Comparison of ENCODE assay signal across 9 cellular contexts in the genomic region with DNA sequence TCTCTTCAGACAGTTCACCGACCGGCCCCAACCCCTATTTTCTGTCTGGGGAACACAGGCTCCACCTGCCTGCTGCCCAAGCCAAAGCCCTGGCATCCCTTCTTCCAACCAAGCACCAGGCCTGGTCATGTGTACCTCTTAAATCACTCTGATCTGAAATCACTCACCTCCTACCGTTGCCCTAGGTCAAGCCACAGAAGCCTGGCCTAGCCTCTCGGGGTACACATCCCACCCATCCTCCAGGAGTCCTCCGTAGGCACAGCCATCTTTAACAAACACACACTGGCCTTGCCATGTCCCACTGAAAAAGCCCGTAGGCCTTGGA.
A peak's percentile ranks its signal among the peaks of the same experiment; 100 is the strongest.
DNase-seq lines count a peak whose midpoint lies in the region; ATAC-seq and TF ChIP-seq lines count a peak whose summit lies in the region.
"Had no signal": no experiment of that assay in that cellular context is flagged by ENCODE, and none has a peak within 500 bp of the region (broad histone marks: within the 10 kb centered on the region; RNA-seq: fewer than 3 reads in every experiment).

No MANE protein-coding gene starts in this region.

- H2AFZ ChIP-seq in neural cell (ENCODE audit: low read depth, low read length), result peak overlapping the region; percentile 73

- no peaks in the 10 kb centered on the region for H3K36me3 ChIP-seq in neural cell (ENCODE audit: insufficient read depth, low read length)

- H3K27me3 ChIP-seq in neural cell (ENCODE audit: insufficient read depth, low read depth, low read length), result no peaks in the 10 kb centered on the region

- no peak for TF ChIP-seq CTCF in Calu3 (IDR thresholded peaks at IDR 0.05; ENCODE audit: unreplicated experiment)
- no peak for TF ChIP-seq CTCF in neural cell (IDR thresholded peaks at IDR 0.05; ENCODE audit: poor library complexity, severe bottlenecking)

- no peaks in the 10 kb centered on the region for H3K9me3 ChIP-seq in neural cell (ENCODE audit: low read length)

- peaks cover 15% of the 10 kb centered on the region for H3K36me3 Mint-ChIP-seq in Calu3 (ENCODE audit: insufficient read depth, unreplicated experiment)

- ATAC-seq in HG03196 (IDR thresholded peaks at IDR 0.05; ENCODE audit: unreplicated experiment), result peak; percentile 12

- intact Hi-C loops in Calu3 (cut with micrococcal nuclease; ENCODE audit: unreplicated experiment), result loop anchor here (2.0 to 5.0 kb wide), 3 partner anchors 28 to 96 kb away; no protein-coding TSS in a partner anchor

- peak overlapping the region; percentile 81 for H3K27ac ChIP-seq in cingulate gyrus (ENCODE audit: low read depth, low read length)
- H3K27ac ChIP-seq in neural cell (ENCODE audit: low read length), result peak overlapping the region; percentile 92

- no peaks in the 10 kb centered on the region for H3K9me3 Mint-ChIP-seq in Calu3 (ENCODE audit: low read depth, unreplicated experiment)

- H3K27ac Mint-ChIP-seq in Calu3 (ENCODE audit: unreplicated experiment), result peak overlapping the region; percentile 95

- H4K20me1 ChIP-seq in neural cell (ENCODE audit: insufficient read depth), result no peaks in the 10 kb centered on the region

- H3K4me3 Mint-ChIP-seq in Calu3 (ENCODE audit: low read depth, unreplicated experiment), result peak overlapping the region; percentile 39

- BruUV-seq in Calu3 (replicated peaks; lab: Mats Ljungman, UMichigan), result no TSS peak

- peak overlapping the region; percentile 67 for H3K9ac ChIP-seq in neural cell (ENCODE audit: low read length)

- H3K4me1 Mint-ChIP-seq in Calu3 (ENCODE audit: low read depth, unreplicated experiment), result peaks cover 52% of the 10 kb centered on the region

- no peak overlapping the region for H3K4me2 ChIP-seq in neural cell (ENCODE audit: low read length)

- no peaks in the 10 kb centered on the region for H3K79me2 ChIP-seq in neural cell (replicated peaks; ENCODE audit: insufficient read depth, low read length)

- no peaks in the 10 kb centered on the region for H3F3A ChIP-seq in neural cell (ENCODE audit: insufficient read depth, low read length, poor library complexity, severe bottlenecking)

- TF ChIP-seq RAD21 in neural cell (conservative IDR thresholded peaks at IDR 0.05), result no peak

- no peak for TF ChIP-seq EP300 in neural cell (conservative IDR thresholded peaks at IDR 0.05; ENCODE audit: poor library complexity, severe bottlenecking)

- CTCF ChIA-PET in Calu3 (lab: Charles Lee), result interaction anchor here (1.4 to 1.9 kb wide), 4 partner anchors 27 to 124 kb away, joined by 3 to 14 read pairs (median 8); no protein-coding TSS in a partner anchor

- H3K9me2 ChIP-seq in neural cell (ENCODE audit: insufficient read depth, low read length), result no peaks in the 10 kb centered on the region

- H3K4me3 ChIP-seq in neural cell (ENCODE audit: low read length), result peak overlapping the region; percentile 48

- H3K27me3 Mint-ChIP-seq in Calu3 (ENCODE audit: unreplicated experiment), result no peaks in the 10 kb centered on the region

- DNase-seq in Calu3 (no peak), foreskin melanocyte (no peak), cerebellar nuclear complex (lab: John Stamatoyannopoulos, UW) (no peak)
- DNase-seq in activated CD4-positive, CD25-positive, alpha-beta regulatory T cell treated with anti-CD3 and anti-CD28 coated beads, Interleukin-2, amount 50 U/mL, for 72 hours, result no peak
- DNase-seq in effector CD8-positive, alpha-beta T cell (lab: John Stamatoyannopoulos, UW), result no peak
- DNase-seq: SW 1271 had no signal

TF ChIP-seq in neural cell, 6 proteins besides CTCF, POLR2A, EP300 and RAD21:
- TF ChIP-seq EZH2 (IDR thresholded peaks at IDR 0.05; ENCODE audit: borderline replicate concordance, insufficient read depth, low read length, poor library complexity, severe bottlenecking) (no peak), MXI1 (conservative IDR thresholded peaks at IDR 0.05; ENCODE audit: poor library complexity, severe bottlenecking) (no peak), TAF1 (IDR thresholded peaks at IDR 0.05; ENCODE audit: low read depth) (no peak), SMC3 (conservative IDR thresholded peaks at IDR 0.05; ENCODE audit: poor library complexity) (no peak), POLR2AphosphoS5 (IDR thresholded peaks at IDR 0.05) (no peak)
- TF ChIP-seq, protein P1, sequence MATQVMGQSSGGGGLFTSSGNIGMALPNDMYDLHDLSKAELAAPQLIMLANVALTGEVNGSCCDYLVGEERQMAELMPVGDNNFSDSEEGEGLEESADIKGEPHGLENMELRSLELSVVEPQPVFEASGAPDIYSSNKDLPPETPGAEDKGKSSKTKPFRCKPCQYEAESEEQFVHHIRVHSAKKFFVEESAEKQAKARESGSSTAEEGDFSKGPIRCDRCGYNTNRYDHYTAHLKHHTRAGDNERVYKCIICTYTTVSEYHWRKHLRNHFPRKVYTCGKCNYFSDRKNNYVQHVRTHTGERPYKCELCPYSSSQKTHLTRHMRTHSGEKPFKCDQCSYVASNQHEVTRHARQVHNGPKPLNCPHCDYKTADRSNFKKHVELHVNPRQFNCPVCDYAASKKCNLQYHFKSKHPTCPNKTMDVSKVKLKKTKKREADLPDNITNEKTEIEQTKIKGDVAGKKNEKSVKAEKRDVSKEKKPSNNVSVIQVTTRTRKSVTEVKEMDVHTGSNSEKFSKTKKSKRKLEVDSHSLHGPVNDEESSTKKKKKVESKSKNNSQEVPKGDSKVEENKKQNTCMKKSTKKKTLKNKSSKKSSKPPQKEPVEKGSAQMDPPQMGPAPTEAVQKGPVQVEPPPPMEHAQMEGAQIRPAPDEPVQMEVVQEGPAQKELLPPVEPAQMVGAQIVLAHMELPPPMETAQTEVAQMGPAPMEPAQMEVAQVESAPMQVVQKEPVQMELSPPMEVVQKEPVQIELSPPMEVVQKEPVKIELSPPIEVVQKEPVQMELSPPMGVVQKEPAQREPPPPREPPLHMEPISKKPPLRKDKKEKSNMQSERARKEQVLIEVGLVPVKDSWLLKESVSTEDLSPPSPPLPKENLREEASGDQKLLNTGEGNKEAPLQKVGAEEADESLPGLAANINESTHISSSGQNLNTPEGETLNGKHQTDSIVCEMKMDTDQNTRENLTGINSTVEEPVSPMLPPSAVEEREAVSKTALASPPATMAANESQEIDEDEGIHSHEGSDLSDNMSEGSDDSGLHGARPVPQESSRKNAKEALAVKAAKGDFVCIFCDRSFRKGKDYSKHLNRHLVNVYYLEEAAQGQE (IDR thresholded peaks at IDR 0.05; ENCODE audit: borderline replicate concordance), result no peak
